Comparison of ENCODE assay signal across 8 cellular contexts in genomic region chr7:74082770-74083116, GRCh38. TPM values are rescaled to one million over a fixed set of nuclear protein-coding genes. Genes with fewer than 3 reads are reported as not detected.
A peak's percentile ranks its signal among the peaks of the same experiment; 100 is the strongest.
DNase-seq lines count a peak whose midpoint lies in the region; ATAC-seq and TF ChIP-seq lines count a peak whose summit lies in the region.

No MANE protein-coding gene starts in this region.

- peaks cover 19% of the 10 kb centered on the region for H3K4me1 Mint-ChIP-seq in GM23338
- H3K4me1 Mint-ChIP-seq in activated naive CD8-positive, alpha-beta T cell treated with anti-CD3 and anti-CD28 coated beads for 36 hours, result peaks cover 14% of the 10 kb centered on the region

- H4K20me1 ChIP-seq in GM23338 (replicated peaks; ENCODE audit: insufficient read depth), result no peaks in the 10 kb centered on the region; the same call in 1 of the 2 replicates

- peak overlapping the region; percentile 81 for H2AFZ ChIP-seq in GM23338

- H3K79me2 ChIP-seq in GM23338 (replicated peaks; ENCODE audit: insufficient read depth), result peaks cover 8% of the 10 kb centered on the region

- H3K4me1 ChIP-seq in GM23338 (ENCODE audit: insufficient read depth) (peaks cover 16% of the 10 kb centered on the region; the same call in 1 of the 2 replicates), muscle layer of colon (ENCODE audit: insufficient read depth, low read length) (peaks cover 9% of the 10 kb centered on the region)

- peak overlapping the region; percentile 75 for H3K4me3 Mint-ChIP-seq in GM23338
- peak overlapping the region; percentile 79 for H3K4me3 Mint-ChIP-seq in activated naive CD8-positive, alpha-beta T cell treated with anti-CD3 and anti-CD28 coated beads for 36 hours

- H3K9me3 ChIP-seq in AG04450 (ENCODE audit: control insufficient read depth, insufficient read depth, low read length), result no peaks in the 10 kb centered on the region; the same call in 1 of the 2 replicates
- no peaks in the 10 kb centered on the region for H3K9me3 ChIP-seq in muscle layer of colon (ENCODE audit: low read length)

- ATAC-seq in GM23338 (no peak), GM21526 (IDR thresholded peaks at IDR 0.05; ENCODE audit: low FRiP score, unreplicated experiment) (no peak), HG02571 (IDR thresholded peaks at IDR 0.05; ENCODE audit: unreplicated experiment) (no peak), GM19328 (IDR thresholded peaks at IDR 0.05; ENCODE audit: unreplicated experiment) (no peak), GM19467 (IDR thresholded peaks at IDR 0.05; ENCODE audit: unreplicated experiment) (no peak)

- no peaks in the 10 kb centered on the region for H3K9me2 ChIP-seq in GM23338 (ENCODE audit: insufficient read depth)

- TF ChIP-seq CTCF in AG04450 (IDR thresholded peaks at IDR 0.05; ENCODE audit: low read depth, low read length) (no peak), GM23338 (conservative IDR thresholded peaks at IDR 0.05; ENCODE audit: low read depth in 2 of 2) (no peak)

- peaks cover 8% of the 10 kb centered on the region for H3K27me3 Mint-ChIP-seq in GM23338 (ENCODE audit: insufficient read depth, low read depth, poor library complexity)
- H3K27me3 Mint-ChIP-seq in activated naive CD8-positive, alpha-beta T cell treated with anti-CD3 and anti-CD28 coated beads for 36 hours, result no peaks in the 10 kb centered on the region

- POLR2A ChIA-PET in AG04450 (lab: Yijun Ruan, JAX), result interaction anchor here (0.5 to 1.6 kb wide), 3 partner anchors 15 to 31 kb away, joined by 3 to 10 read pairs (median 4); no protein-coding TSS in a partner anchor

- H3K27me3 ChIP-seq in AG04450 (ENCODE audit: control insufficient read depth, insufficient read depth, low read length), result no peaks in the 10 kb centered on the region
- no peaks in the 10 kb centered on the region for H3K27me3 ChIP-seq in GM23338 (ENCODE audit: insufficient read depth)
- H3K27me3 ChIP-seq in muscle layer of colon (ENCODE audit: control insufficient read depth in 1 of 2, insufficient read depth in 2 of 2, low read length in 2 of 2), result no peaks in the 10 kb centered on the region

- H3K4me2 ChIP-seq in GM23338, result peak overlapping the region; percentile 87

- peak overlapping the region; percentile 65 for H3K27ac ChIP-seq in AG04450 (ENCODE audit: low read depth, low read length)
- H3K27ac ChIP-seq in GM23338 (ENCODE audit: low read depth), result peak overlapping the region; percentile 81; the same call in 1 of the 2 replicates
- H3K27ac ChIP-seq in muscle layer of colon (ENCODE audit: low read depth, low read length), result no peak overlapping the region

- H3K36me3 ChIP-seq in GM23338 (ENCODE audit: insufficient read depth) (no peaks in the 10 kb centered on the region), muscle layer of colon (ENCODE audit: insufficient read depth, low read length) (no peaks in the 10 kb centered on the region)

- peaks cover 18% of the 10 kb centered on the region for H3K36me3 Mint-ChIP-seq in GM23338 (ENCODE audit: low read depth)
- peaks cover 6% of the 10 kb centered on the region for H3K36me3 Mint-ChIP-seq in activated naive CD8-positive, alpha-beta T cell treated with anti-CD3 and anti-CD28 coated beads for 36 hours

- H3K4me3 ChIP-seq in AG04450 (ENCODE audit: low read depth, low read length) (peak overlapping the region; percentile 46), GM23338 (peak overlapping the region; percentile 61), muscle layer of colon (ENCODE audit: low read depth in 1 of 2, low read length in 2 of 2) (peak overlapping the region; percentile 35 to 42)

- H3K27ac Mint-ChIP-seq in GM23338, result no peak overlapping the region
- no peak overlapping the region for H3K27ac Mint-ChIP-seq in activated naive CD8-positive, alpha-beta T cell treated with anti-CD3 and anti-CD28 coated beads for 36 hours

- no peaks in the 10 kb centered on the region for H3K9me3 Mint-ChIP-seq in GM23338
- H3K9me3 Mint-ChIP-seq in activated naive CD8-positive, alpha-beta T cell treated with anti-CD3 and anti-CD28 coated beads for 36 hours, result no peaks in the 10 kb centered on the region

- no peak for DNase-seq in AG04450 (ENCODE audit: low read depth, low spot score)
- no peak for DNase-seq in GM23338 (ENCODE audit: low spot score)
- no peak for DNase-seq in activated naive CD8-positive, alpha-beta T cell treated with anti-CD3 and anti-CD28 coated beads for 36 hours

- CTCF ChIA-PET in AG04450 (lab: Charles Lee), result interaction anchor here (0.7 to 1.2 kb wide), 3 partner anchors 10 to 14 kb away, joined by 3 to 4 read pairs (median 4); no protein-coding TSS in a partner anchor

- H3K9ac ChIP-seq in muscle layer of colon (ENCODE audit: low read length), result no peak overlapping the region

- 0 out of 2 replicates have a peak, but pooled peaks cover 7% of the 10 kb centered on the region for H3F3A ChIP-seq in GM23338 (replicated peaks; ENCODE audit: low read depth)

TF ChIP-seq in GM23338, 12 proteins besides CTCF, POLR2A, EP300 and RAD21:
- TF ChIP-seq EZH2 (IDR thresholded peaks at IDR 0.05; ENCODE audit: low read depth, unreplicated experiment), result no peak
- no peak for TF ChIP-seq EZH2phosphoT487 (IDR thresholded peaks at IDR 0.05; ENCODE audit: unreplicated experiment)

RNA-seq across cellular contexts. Expression of gene LIMK1, which starts 0.9 kb away (rescaled TPM):
- polyA plus RNA-seq in AG04450 (2011; rRNA removed) (33.0 and 52.8 TPM in 2 replicates), GM23338 (2016; fragmentation: Nextera tagmentation; extraction: Ambion mirVana) (13.0 and 17.3 TPM in 2 replicates)
- 62.0 and 83.4 TPM in 2 replicates for polyA minus RNA-seq in AG04450 (2011; rRNA and poly(A)+ RNA removed)
- total RNA-seq in GM23338 (2014; rRNA removed; shearing (Covaris generic)), result 77.9 and 96.5 TPM in 2 replicates
- total RNA-seq in activated naive CD8-positive, alpha-beta T cell treated with anti-CD3 and anti-CD28 coated beads for 36 hours, result 10 to 100 TPM; 16.9 to 19.5 TPM

RNA-seq across cellular contexts. Expression of gene ELN, which starts 54.8 kb away (rescaled TPM):
- 2.1 and 2.8 TPM in 2 replicates for polyA plus RNA-seq in AG04450 (2011; rRNA removed)
- polyA minus RNA-seq in AG04450 (2011; rRNA and poly(A)+ RNA removed), result 1.4 and 2.3 TPM in 2 replicates
- total RNA-seq in GM23338 (2014; rRNA removed; shearing (Covaris generic)), result 4.0 and 5.6 TPM in 2 replicates
- polyA plus RNA-seq in GM23338 (2016; fragmentation: Nextera tagmentation; extraction: Ambion mirVana), result 1.1 TPM in 2 replicates
- total RNA-seq in activated naive CD8-positive, alpha-beta T cell treated with anti-CD3 and anti-CD28 coated beads for 36 hours, result not detected
